15 cellular contexts compared by ENCODE assay signal in genomic region chr3:8997151-8997550, GRCh38.
"Had no signal": no experiment of that assay in that cellular context is flagged by ENCODE, and none has a peak within 500 bp of the region (broad histone marks: within the 10 kb centered on the region; RNA-seq: fewer than 3 reads in every experiment).

No MANE protein-coding gene starts in this region.

- H3K27ac Mint-ChIP-seq: activated naive CD8-positive, alpha-beta T cell treated with anti-CD3 and anti-CD28 coated beads, Interleukin-2, amount 50 U/mL, for 24 hours had no signal

- H3K36me3 ChIP-seq: ascending aorta, colonic mucosa, pancreas had no signal

- ATAC-seq: activated naive CD8-positive, alpha-beta T cell treated with anti-CD3 and anti-CD28 coated beads, Interleukin-2, amount 50 U/mL, for 24 hours; naive thymus-derived CD4-positive, alpha-beta T cell had no signal

- H3K9me3 ChIP-seq: ascending aorta, colonic mucosa, heart left ventricle, mucosa of descending colon, pancreas, testis had no signal

- H3K4me3 Mint-ChIP-seq: activated naive CD8-positive, alpha-beta T cell treated with anti-CD3 and anti-CD28 coated beads, Interleukin-2, amount 50 U/mL, for 24 hours; naive thymus-derived CD4-positive, alpha-beta T cell had no signal

- DNase-seq: activated CD4-positive, CD25-positive, alpha-beta regulatory T cell treated with anti-CD3 and anti-CD28 coated beads, Interleukin-2, amount 50 U/mL, for 72 hours; activated naive CD4-positive, alpha-beta T cell treated with Interleukin-2 at 50 U/mL for 16 hours; activated naive CD8-positive, alpha-beta T cell treated with anti-CD3 and anti-CD28 coated beads, Interleukin-2, amount 50 U/mL, for 24 hours; colonic mucosa; effector CD8-positive, alpha-beta T cell; foreskin melanocyte; mammary epithelial cell; naive thymus-derived CD4-positive, alpha-beta T cell; stimulated activated CD4-positive, alpha-beta T cell treated with anti-CD3 and anti-CD28 coated beads, Interleukin-2, amount 100 ng/mL, for 48 hours; stimulated activated naive CD4-positive, alpha-beta T cell had no signal

- H3K4me3 ChIP-seq: ascending aorta, colonic mucosa, heart left ventricle, mucosa of descending colon, pancreas, testis had no signal

- H3K27ac ChIP-seq: ascending aorta, colonic mucosa, pancreas, testis had no signal

- H3K27me3 ChIP-seq: ascending aorta, colonic mucosa, heart left ventricle, pancreas, testis had no signal

- H3K9me3 Mint-ChIP-seq: activated naive CD8-positive, alpha-beta T cell treated with anti-CD3 and anti-CD28 coated beads, Interleukin-2, amount 50 U/mL, for 24 hours; naive thymus-derived CD4-positive, alpha-beta T cell had no signal

- H3K4me1 ChIP-seq: ascending aorta, colonic mucosa, pancreas, testis had no signal

- H3K4me1 Mint-ChIP-seq: naive thymus-derived CD4-positive, alpha-beta T cell had no signal

- H3K27me3 Mint-ChIP-seq: activated naive CD8-positive, alpha-beta T cell treated with anti-CD3 and anti-CD28 coated beads, Interleukin-2, amount 50 U/mL, for 24 hours had no signal
